Comparison of ENCODE assay signal across 8 cellular contexts in genomic region chr6:26327450-26328264, GRCh38. TPM values are rescaled to one million over a fixed set of nuclear protein-coding genes. Genes with fewer than 3 reads are reported as not detected.
A peak's percentile ranks its signal among the peaks of the same experiment; 100 is the strongest.
DNase-seq lines count a peak whose midpoint lies in the region; ATAC-seq, FAIRE-seq and TF ChIP-seq lines count a peak whose summit lies in the region.

No MANE protein-coding gene starts in this region.

- H3K9me3 Mint-ChIP-seq in T-helper 1 cell treated with Interleukin-12 subunit alpha and Interleukin-12 subunit beta and Interleukin-4 antibody, amounts not matched to agents 30 μg/mL and 1 μg/mL, for 36 hours, result no peaks in the 10 kb centered on the region

- peak overlapping the region; percentile 75 for H3K4me3 ChIP-seq in GM12878
- peak overlapping the region; percentile 52 for H3K4me3 ChIP-seq in mesodermal cell (ENCODE audit: extremely low read depth, insufficient read depth, low read length, poor library complexity, severe bottlenecking)
- no peak overlapping the region for H3K4me3 ChIP-seq in esophagus muscularis mucosa

- TF ChIP-seq RAD21 in GM12878 (IDR thresholded peaks at IDR 0.05; ENCODE audit: insufficient read depth, low read depth, low read length), result no peak

- peak overlapping the region; percentile 76 for H3K27ac Mint-ChIP-seq in T-helper 1 cell treated with Interleukin-12 subunit alpha and Interleukin-12 subunit beta and Interleukin-4 antibody, amounts not matched to agents 30 μg/mL and 1 μg/mL, for 36 hours

- in situ Hi-C loops in G401 (cut with HindIII; ENCODE audit: low sequenced_read_pairs), result no loop called here
- in situ Hi-C loops in GM12878 (cut with MboI), result loop anchor here (10.0 kb wide), 1 partner anchor 1147 kb away; the partner anchor contains the start of gene ZNF184

- no peaks in the 10 kb centered on the region for H3K9me3 ChIP-seq in GM12878 (replicated peaks; ENCODE audit: control insufficient read depth, insufficient read depth, low read length)
- H3K9me3 ChIP-seq in mesodermal cell (ENCODE audit: control insufficient read depth, low read length), result no peaks in the 10 kb centered on the region
- H3K9me3 ChIP-seq in esophagus muscularis mucosa, result no peaks in the 10 kb centered on the region

- DNase-seq in G401 (ENCODE audit: low spot score) (peak; percentile 63), M059J (ENCODE audit: low read depth) (peak; percentile 76), GM12878 (ENCODE audit: low read depth, low spot score) (no peak), esophagus muscularis mucosa (ENCODE audit: extremely low spot score) (no peak), AG08396 (ENCODE audit: low spot score) (no peak)

- no TSS peak for BruUV-seq in GM12878 (replicated peaks; lab: Mats Ljungman, UMichigan)

- H3K9ac ChIP-seq in GM12878 (ENCODE audit: control insufficient read depth, insufficient read depth, low read length), result no peak overlapping the region

- no peaks in the 10 kb centered on the region for H4K20me1 ChIP-seq in GM12878 (ENCODE audit: control insufficient read depth, insufficient read depth)

- H3K36me3 ChIP-seq in GM12878 (ENCODE audit: control insufficient read depth in 2 of 2, insufficient read depth in 2 of 2, low read length in 1 of 2), result no peaks in the 10 kb centered on the region
- no peaks in the 10 kb centered on the region for H3K36me3 ChIP-seq in mesodermal cell (ENCODE audit: control insufficient read depth, insufficient read depth, low read length)
- H3K36me3 ChIP-seq in esophagus muscularis mucosa, result no peaks in the 10 kb centered on the region

- FAIRE-seq in GM12878 (lab: Jason Lieb, UNC), result no peak

- intact Hi-C loops in GM12878 (cut with micrococcal nuclease; ENCODE audit: unreplicated experiment) (loop anchor here (1.0 to 10.0 kb wide), 2 partner anchors 226 to 1147 kb away; partner anchors contain the start of gene ZNF184), esophagus muscularis mucosa (cut with DNase I) (loop anchor here (5.0 kb wide), 1 partner anchor 55 kb away; a partner anchor contains a TSS)

- SMC1A ChIA-PET in GM12878 (lab: Charles Lee; ENCODE audit: uncharacterized antibody, unreplicated experiment), result interaction anchor here (0.7 to 3.9 kb wide), 9 partner anchors 10 to 246 kb away, joined by 3 to 22 read pairs (median 4); a partner anchor contains a TSS

- no peak overlapping the region for H2AFZ ChIP-seq in GM12878 (ENCODE audit: control insufficient read depth, low read depth, low read length)

- no peak overlapping the region for H3K27ac ChIP-seq in GM12878 (ENCODE audit: control insufficient read depth, insufficient read depth)
- no peak overlapping the region for H3K27ac ChIP-seq in mesodermal cell (ENCODE audit: low read depth, low read length, severe bottlenecking)
- no peak overlapping the region for H3K27ac ChIP-seq in esophagus muscularis mucosa (replicated peaks in 1 of 4)

- H3K4me2 ChIP-seq in GM12878 (ENCODE audit: control insufficient read depth, insufficient read depth), result peak overlapping the region; percentile 86

- ATAC-seq in GM12878 (peak; percentile 55), GM18867 (IDR thresholded peaks at IDR 0.05; ENCODE audit: unreplicated experiment) (no peak)

- TF ChIP-seq POLR2A in GM12878 (IDR thresholded peaks at IDR 0.05; ENCODE audit: low read depth, low read length), result no peak
- no peak for TF ChIP-seq POLR2A in esophagus muscularis mucosa (IDR thresholded peaks at IDR 0.05; ENCODE audit: low read depth)

- H3K27me3 Mint-ChIP-seq in T-helper 1 cell treated with Interleukin-12 subunit alpha and Interleukin-12 subunit beta and Interleukin-4 antibody, amounts not matched to agents 30 μg/mL and 1 μg/mL, for 36 hours (ENCODE audit: low read depth), result peaks cover 41% of the 10 kb centered on the region

- POLR2A ChIA-PET in GM12878 (lab: Charles Lee), result interaction anchor here (0.6 to 1.4 kb wide), 7 partner anchors 9 to 1411 kb away, joined by 3 to 7 read pairs (median 3); no protein-coding TSS in a partner anchor

- TF ChIP-seq CTCF in GM12878 (IDR thresholded peaks at IDR 0.05 in 2 of 3, conservative IDR thresholded peaks at IDR 0.05 in 1 of 3; ENCODE audit: control insufficient read depth in 2 of 3, extremely low read depth in 1 of 3, insufficient read depth in 1 of 3, low read depth in 3 of 3, low read length in 3 of 3) (no peak), esophagus muscularis mucosa (IDR thresholded peaks at IDR 0.05) (no peak)

- H3K36me3 Mint-ChIP-seq in T-helper 1 cell treated with Interleukin-12 subunit alpha and Interleukin-12 subunit beta and Interleukin-4 antibody, amounts not matched to agents 30 μg/mL and 1 μg/mL, for 36 hours (ENCODE audit: low read depth), result peaks cover 1% of the 10 kb centered on the region

- CTCF ChIA-PET in GM12878 (lab: Yijun Ruan, JAX), result interaction anchor here (0.7 to 3.0 kb wide), 5 partner anchors 14 to 241 kb away, joined by 3 to 15 read pairs (median 9); no protein-coding TSS in a partner anchor

- peak overlapping the region; percentile 65 for H3K4me3 Mint-ChIP-seq in T-helper 1 cell treated with Interleukin-12 subunit alpha and Interleukin-12 subunit beta and Interleukin-4 antibody, amounts not matched to agents 30 μg/mL and 1 μg/mL, for 36 hours

- no peaks in the 10 kb centered on the region for H3K79me2 ChIP-seq in GM12878 (ENCODE audit: control insufficient read depth, insufficient read depth, low read length)

- WGBS in GM12878 (ENCODE audit: insufficient coverage, insufficient replicate concordance, low lambda C conversion rate, missing lambda C conversion rate), result 10% methylated on average over 28 of the region's 28 CpGs
- WGBS in mesodermal cell (ENCODE audit: insufficient coverage in 2 of 2), 2 experiments, result 0 to 1% methylated on average over 19 to 21 of the region's 28 CpGs
- 6% methylated on average over 28 of the region's 28 CpGs for WGBS in esophagus muscularis mucosa

- TF ChIP-seq EP300 in GM12878 (IDR thresholded peaks at IDR 0.05; ENCODE audit: borderline replicate concordance in 1 of 2, control insufficient read depth in 1 of 2, low read depth in 2 of 2, low read length in 2 of 2), result peak in 1 of 2 experiments; percentile 50; a peak in 1 of 4 replicates
- TF ChIP-seq EP300 in esophagus muscularis mucosa (IDR thresholded peaks at IDR 0.05), result no peak

- H3K4me1 ChIP-seq in GM12878 (ENCODE audit: control insufficient read depth, insufficient read depth, low read length), result no peaks in the 10 kb centered on the region
- no peaks in the 10 kb centered on the region for H3K4me1 ChIP-seq in mesodermal cell (ENCODE audit: control insufficient read depth, insufficient read depth, low read length, poor library complexity, severe bottlenecking)
- H3K4me1 ChIP-seq in esophagus muscularis mucosa, result peaks cover 0 to 10% (median 3%) of the 10 kb centered on the region in 4 donors

- H3K27me3 ChIP-seq in GM12878 (replicated peaks in 1 of 2; ENCODE audit: control insufficient read depth in 2 of 2, insufficient read depth in 2 of 2, low read length in 1 of 2) (no peaks in the 10 kb centered on the region), esophagus muscularis mucosa (peaks cover 0 to 90% (median 51%) of the 10 kb centered on the region in 4 donors)

- RAD21 ChIA-PET in GM12878 (lab: Charles Lee; ENCODE audit: unreplicated experiment), result interaction anchor here (0.7 to 2.4 kb wide), 4 partner anchors 11 to 229 kb away, joined by 3 to 7 read pairs (median 4); partner anchors contain the start of gene HMGN4

- peaks cover 56% of the 10 kb centered on the region for H3K4me1 Mint-ChIP-seq in T-helper 1 cell treated with Interleukin-12 subunit alpha and Interleukin-12 subunit beta and Interleukin-4 antibody, amounts not matched to agents 30 μg/mL and 1 μg/mL, for 36 hours (ENCODE audit: low read depth)

RNA-seq across cellular contexts. Expression of gene BTN3A2, which starts 37.3 kb away (rescaled TPM):
- 1.2 and 3.0 TPM in 2 replicates for total RNA-seq in G401 (2014; rRNA removed; shearing (Covaris generic))
- 55.2 and 56.8 TPM in 2 replicates for total RNA-seq in M059J (2014; rRNA removed; shearing (Covaris generic))
- 134 and 147 TPM in 2 replicates for total RNA-seq in GM12878 (2013; cell fraction: nucleolus; rRNA removed)
- total RNA-seq in GM12878 (2014; rRNA removed) (17.2 and 17.3 TPM in 2 replicates), GM12878 (2014; rRNA removed; fragmentation: Illumina TruSeq; extraction: Trizol) (19.5 and 20.9 TPM in 2 replicates), GM12878 (2021) (26.1 and 27.8 TPM in 2 replicates), esophagus muscularis mucosa (10 to 100 TPM in 2 of 4 donors, 1 to 10 TPM in 2; 6.6 to 14.1 (median 11.2) TPM)
- polyA plus RNA-seq in GM12878 (2011; ENCODE audit: low read depth), result 22.1 TPM
- polyA plus RNA-seq in GM12878 (2011; rRNA removed) (74.7 and 80.5 TPM in 2 replicates), GM12878 (2014; fragmentation: Illumina TruSeq; extraction: Trizol) (25.1 and 25.2 TPM in 2 replicates), GM12878 (2014; fragmentation: Nextera tagmentation; extraction: Ambion mirVana) (10 to 100 TPM; 15.9 to 22.2 TPM), GM12878 (2014; rRNA removed) (19.5 and 19.6 TPM in 2 replicates), GM12878 (2016; fragmentation: Nextera tagmentation; extraction: Ambion mirVana) (10 to 100 TPM; 13.6 to 14.7 TPM)
- polyA plus RNA-seq in GM12878 (2011; cell fraction: cytosol; rRNA removed), result 40.4 and 44.5 TPM in 2 replicates
- 82.7 and 117 TPM in 2 replicates for polyA plus RNA-seq in GM12878 (2011; cell fraction: nucleus; rRNA removed)
- polyA plus RNA-seq in GM12878 (2012), result 26.4 and 31.9 TPM in 2 replicates
- polyA minus RNA-seq in GM12878 (2011; rRNA and poly(A)+ RNA removed), result 59.7 and 127 TPM in 2 replicates
- polyA minus RNA-seq in GM12878 (2011; cell fraction: cytosol; rRNA and poly(A)+ RNA removed), result 9.1 and 15.6 TPM in 2 replicates
- polyA minus RNA-seq in GM12878 (2011; cell fraction: nucleus; rRNA and poly(A)+ RNA removed), result 41.1 and 44.0 TPM in 2 replicates
- 2.3 TPM for polyA plus RNA-seq in mesodermal cell (2013, experiment 1 of 2)
- polyA plus RNA-seq in mesodermal cell (2013, experiment 2 of 2), result 2.6 TPM

RNA-seq across cellular contexts. Expression of gene BTN2A2, which starts 55.3 kb away (rescaled TPM):
- total RNA-seq in G401 (2014; rRNA removed; shearing (Covaris generic)), result 8.2 and 11.3 TPM in 2 replicates
- total RNA-seq in M059J (2014; rRNA removed; shearing (Covaris generic)), result 25.1 and 26.0 TPM in 2 replicates
- 227 and 232 TPM in 2 replicates for total RNA-seq in GM12878 (2013; cell fraction: nucleolus; rRNA removed)
- 24.7 and 28.3 TPM in 2 replicates for total RNA-seq in GM12878 (2014; rRNA removed)
- total RNA-seq in GM12878 (2014; rRNA removed; fragmentation: Illumina TruSeq; extraction: Trizol), result 26.3 and 27.5 TPM in 2 replicates
- 28.5 and 32.7 TPM in 2 replicates for total RNA-seq in GM12878 (2021)
- 17.7 TPM for polyA plus RNA-seq in GM12878 (2011; ENCODE audit: low read depth)
- 70.8 and 76.4 TPM in 2 replicates for polyA plus RNA-seq in GM12878 (2011; rRNA removed)
- 54.8 and 60.3 TPM in 2 replicates for polyA plus RNA-seq in GM12878 (2011; cell fraction: cytosol; rRNA removed)
- 226 and 267 TPM in 2 replicates for polyA plus RNA-seq in GM12878 (2011; cell fraction: nucleus; rRNA removed)
- polyA plus RNA-seq in GM12878 (2012), result 20.4 and 30.9 TPM in 2 replicates
- 29.8 and 31.7 TPM in 2 replicates for polyA plus RNA-seq in GM12878 (2014; fragmentation: Illumina TruSeq; extraction: Trizol)
- 10 to 100 TPM; 14.7 to 30.9 TPM for polyA plus RNA-seq in GM12878 (2014; fragmentation: Nextera tagmentation; extraction: Ambion mirVana)
- polyA plus RNA-seq in GM12878 (2014; rRNA removed), result 25.9 and 29.4 TPM in 2 replicates
- 10 to 100 TPM; 16.3 to 16.7 TPM for polyA plus RNA-seq in GM12878 (2016; fragmentation: Nextera tagmentation; extraction: Ambion mirVana)
- polyA minus RNA-seq in GM12878 (2011; rRNA and poly(A)+ RNA removed), result 117 TPM in 2 replicates
- 14.4 and 20.5 TPM in 2 replicates for polyA minus RNA-seq in GM12878 (2011; cell fraction: cytosol; rRNA and poly(A)+ RNA removed)
- polyA minus RNA-seq in GM12878 (2011; cell fraction: nucleus; rRNA and poly(A)+ RNA removed), result 83.3 and 115 TPM in 2 replicates
- 10.1 TPM for polyA plus RNA-seq in mesodermal cell (2013, experiment 1 of 2)
- 10.3 TPM for polyA plus RNA-seq in mesodermal cell (2013, experiment 2 of 2)
- total RNA-seq in esophagus muscularis mucosa, result 1 to 10 TPM; 6.1 to 7.7 (median 6.9) TPM

Comparison
In these comparisons a context has a peak if more than half of its experiments do, and no peak if none do; other contexts are left out.
1. DNase-seq: peak in G401 (single experiment) and M059J (single experiment); none in GM12878 (single experiment), esophagus muscularis mucosa (single experiment) and AG08396 (single experiment).
2. H3K4me3 ChIP-seq: peak in GM12878 (single experiment) and mesodermal cell (single experiment); none in esophagus muscularis mucosa (0 of 4).